ENCODE assay signal across 8 cellular contexts in the genomic region with DNA sequence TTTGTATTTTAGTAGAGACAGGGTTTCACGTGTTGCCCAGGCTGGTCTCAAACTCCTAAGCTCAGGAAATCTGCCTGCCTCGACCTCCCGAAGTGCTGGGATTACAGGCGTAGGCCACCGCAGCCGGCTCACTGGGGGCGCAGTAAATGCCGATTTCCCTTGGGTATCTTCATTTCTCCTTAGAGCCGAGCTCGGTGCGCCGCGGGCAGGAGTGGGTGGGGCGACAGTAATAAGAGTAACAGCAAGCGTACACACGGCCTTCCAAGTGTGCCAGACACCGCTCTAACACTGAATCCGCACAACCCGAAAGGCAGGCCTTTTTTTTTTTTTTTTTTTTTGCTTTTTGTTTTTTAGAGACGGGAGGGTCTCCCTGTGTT. TPM values are rescaled to one million over a fixed set of nuclear protein-coding genes. Genes with fewer than 3 reads are reported as not detected.
DNase-seq lines count a peak whose midpoint lies in the region; ATAC-seq, FAIRE-seq and TF ChIP-seq lines count a peak whose summit lies in the region.

No MANE protein-coding gene starts in this region.

- peak; percentile 31 for ATAC-seq in GM18909 (IDR thresholded peaks at IDR 0.05; ENCODE audit: poor library complexity, unreplicated experiment)
- ATAC-seq in HG03521 (IDR thresholded peaks at IDR 0.05; ENCODE audit: unreplicated experiment) = peak; percentile 23
- ATAC-seq in GM12878 = peak; percentile 60

- peak overlapping the region; percentile 100 for H2AFZ ChIP-seq in GM12878 (ENCODE audit: control insufficient read depth, low read depth, low read length)

- RAD21 ChIA-PET in GM12878 (lab: Charles Lee; ENCODE audit: unreplicated experiment) = interaction anchor here (0.6 to 4.9 kb wide), 13 partner anchors 9 to 475 kb away, joined by 3 to 40 read pairs (median 4); no protein-coding TSS in a partner anchor

- no peak for TF ChIP-seq RAD21 in GM12878 (IDR thresholded peaks at IDR 0.05; ENCODE audit: insufficient read depth, low read depth, low read length)

- peak overlapping the region; percentile 92 for H3K27ac ChIP-seq in GM12878 (ENCODE audit: control insufficient read depth, insufficient read depth)

- H3K4me1 Mint-ChIP-seq in T-helper 1 cell treated with Interleukin-12 subunit alpha and Interleukin-12 subunit beta and Interleukin-4 antibody, amounts not matched to agents 30 μg/mL and 1 μg/mL, for 36 hours (ENCODE audit: low read depth) = peaks cover 43% of the 10 kb centered on the region

- TSS peak; percentile 99 for BruUV-seq in GM12878 (replicated peaks; lab: Mats Ljungman, UMichigan)

- H4K20me1 ChIP-seq in GM12878 (ENCODE audit: control insufficient read depth, insufficient read depth) = no peaks in the 10 kb centered on the region

- DNase-seq in ACHN (peak; percentile 40), GM12878 (ENCODE audit: low read depth, low spot score) (no peak), iPS-NIHi11 (ENCODE audit: low spot score) (peak; percentile 48), iPS-NIHi7 (ENCODE audit: extremely low spot score) (no peak)
- peak; percentile 69 for DNase-seq in stimulated activated CD4-positive, alpha-beta T cell treated with anti-CD3 and anti-CD28 coated beads, Interleukin-4, amount 100 ng/mL, for 1 hour

- no peak for FAIRE-seq in GM12878 (lab: Jason Lieb, UNC)

- peak overlapping the region; percentile 92 for H3K4me3 Mint-ChIP-seq in T-helper 1 cell treated with Interleukin-12 subunit alpha and Interleukin-12 subunit beta and Interleukin-4 antibody, amounts not matched to agents 30 μg/mL and 1 μg/mL, for 36 hours

- H3K4me2 ChIP-seq in GM12878 (ENCODE audit: control insufficient read depth, insufficient read depth) = peak overlapping the region; percentile 89

- H3K9me3 Mint-ChIP-seq in T-helper 1 cell treated with Interleukin-12 subunit alpha and Interleukin-12 subunit beta and Interleukin-4 antibody, amounts not matched to agents 30 μg/mL and 1 μg/mL, for 36 hours = no peaks in the 10 kb centered on the region

- peak overlapping the region; percentile 81 for H3K4me3 ChIP-seq in GM12878

- POLR2A ChIA-PET in GM12878 (lab: Charles Lee) = interaction anchor here (0.6 to 4.4 kb wide), 9 partner anchors 9 to 826 kb away, joined by 3 to 28 read pairs (median 4); partner anchors contain the start of gene ATF4

- SMC1A ChIA-PET in GM12878 (lab: Charles Lee; ENCODE audit: uncharacterized antibody, unreplicated experiment) = interaction anchor here (0.9 to 5.3 kb wide), 11 partner anchors 11 to 437 kb away, joined by 3 to 67 read pairs (median 5); partner anchors contain the start of gene TNRC6B

- H3K9ac ChIP-seq in GM12878 (ENCODE audit: control insufficient read depth, insufficient read depth, low read length) = peak overlapping the region; percentile 92

- under 1% methylated on average over 20 of the region's 20 CpGs for WGBS in GM12878 (ENCODE audit: insufficient coverage, insufficient replicate concordance, low lambda C conversion rate, missing lambda C conversion rate)

- no peaks in the 10 kb centered on the region for H3K27me3 Mint-ChIP-seq in T-helper 1 cell treated with Interleukin-12 subunit alpha and Interleukin-12 subunit beta and Interleukin-4 antibody, amounts not matched to agents 30 μg/mL and 1 μg/mL, for 36 hours (ENCODE audit: low read depth)

- H3K36me3 ChIP-seq in GM12878 (ENCODE audit: control insufficient read depth in 2 of 2, insufficient read depth in 2 of 2, low read length in 1 of 2) = peaks cover 0 to 12% of the 10 kb centered on the region in 2 experiments; a peak in 2 of 4 replicates

- no peak for TF ChIP-seq CTCF in GM12878 (IDR thresholded peaks at IDR 0.05 in 2 of 3, conservative IDR thresholded peaks at IDR 0.05 in 1 of 3; ENCODE audit: control insufficient read depth in 2 of 3, extremely low read depth in 1 of 3, insufficient read depth in 1 of 3, low read depth in 3 of 3, low read length in 3 of 3)

- intact Hi-C loops in GM12878 (cut with micrococcal nuclease; ENCODE audit: unreplicated experiment) = loop anchor here (1.0 to 10.0 kb wide), 4 partner anchors 43 to 813 kb away; partner anchors contain the start of gene RPS19BP1

- peak overlapping the region; percentile 94 for H3K27ac Mint-ChIP-seq in T-helper 1 cell treated with Interleukin-12 subunit alpha and Interleukin-12 subunit beta and Interleukin-4 antibody, amounts not matched to agents 30 μg/mL and 1 μg/mL, for 36 hours

- H3K9me3 ChIP-seq in GM12878 (replicated peaks; ENCODE audit: control insufficient read depth, insufficient read depth, low read length) = no peaks in the 10 kb centered on the region

- CTCF ChIA-PET in GM12878 (lab: Yijun Ruan, JAX) = interaction anchor here (0.6 to 4.6 kb wide), 9 partner anchors 10 to 321 kb away, joined by 3 to 68 read pairs (median 26); no protein-coding TSS in a partner anchor

- TF ChIP-seq EP300 in GM12878 (IDR thresholded peaks at IDR 0.05; ENCODE audit: borderline replicate concordance in 1 of 2, control insufficient read depth in 1 of 2, low read depth in 2 of 2, low read length in 2 of 2) = no peak

- H3K27me3 ChIP-seq in GM12878 (replicated peaks in 1 of 2; ENCODE audit: control insufficient read depth in 2 of 2, insufficient read depth in 2 of 2, low read length in 1 of 2) = no peaks in the 10 kb centered on the region

- peaks cover 22% of the 10 kb centered on the region for H3K36me3 Mint-ChIP-seq in T-helper 1 cell treated with Interleukin-12 subunit alpha and Interleukin-12 subunit beta and Interleukin-4 antibody, amounts not matched to agents 30 μg/mL and 1 μg/mL, for 36 hours (ENCODE audit: low read depth)

- in situ Hi-C loops in ACHN (cut with HindIII; ENCODE audit: low pct_ligation_motif_present, low pct_unique_long_range_greater_than_20kb, low sequenced_read_pairs) (no loop called here), GM12878 (cut with MboI) (loop anchor here (5.0 kb wide), 2 partner anchors 298 to 808 kb away; no protein-coding TSS in a partner anchor)

- 0 out of 2 replicates have a peak, but pooled peaks cover 3% of the 10 kb centered on the region for H3K4me1 ChIP-seq in GM12878 (ENCODE audit: control insufficient read depth, insufficient read depth, low read length)

- no peak for TF ChIP-seq POLR2A in GM12878 (IDR thresholded peaks at IDR 0.05; ENCODE audit: low read depth, low read length)

- peaks cover 41% of the 10 kb centered on the region for H3K79me2 ChIP-seq in GM12878 (ENCODE audit: control insufficient read depth, insufficient read depth, low read length)

TF ChIP-seq in GM12878, 131 proteins besides CTCF, POLR2A, EP300 and RAD21:
- TF ChIP-seq TCF3 (IDR thresholded peaks at IDR 0.05; ENCODE audit: borderline replicate concordance, insufficient read depth, low read depth, low read length) = no peak
- TF ChIP-seq POU2F2 (IDR thresholded peaks at IDR 0.05; ENCODE audit: borderline replicate concordance, low read depth, low read length) = no peak
- no peak for TF ChIP-seq TAF1 (IDR thresholded peaks at IDR 0.05; ENCODE audit: borderline replicate concordance, low read depth, low read length)
- TF ChIP-seq MEF2B (IDR thresholded peaks at IDR 0.05; ENCODE audit: partially characterized antibody, poor library complexity, severe bottlenecking) = peak; percentile 10

RNA-seq across cellular contexts. Expression of gene ADSL, which starts 0.5 kb away (rescaled TPM):
- 97.8 and 105 TPM in 2 replicates for total RNA-seq in GM12878 (2013; cell fraction: nucleolus; rRNA removed)
- total RNA-seq in GM12878 (2014; rRNA removed) (141 and 144 TPM in 2 replicates), GM12878 (2014; rRNA removed; fragmentation: Illumina TruSeq; extraction: Trizol) (124 and 126 TPM in 2 replicates), GM12878 (2021) (132 and 133 TPM in 2 replicates)
- polyA plus RNA-seq in GM12878 (2011; ENCODE audit: low read depth) = 75.9 TPM
- polyA plus RNA-seq in GM12878 (2011; rRNA removed) (126 and 139 TPM in 2 replicates), GM12878 (2014; fragmentation: Illumina TruSeq; extraction: Trizol) (127 and 132 TPM in 2 replicates), GM12878 (2014; fragmentation: Nextera tagmentation; extraction: Ambion mirVana) (100 to 1,000 TPM; 230 to 313 TPM), GM12878 (2014; rRNA removed) (128 and 144 TPM in 2 replicates), GM12878 (2016; fragmentation: Nextera tagmentation; extraction: Ambion mirVana) (100 to 1,000 TPM; 182 to 192 TPM)
- polyA plus RNA-seq in GM12878 (2011; cell fraction: cytosol; rRNA removed) = 143 and 151 TPM in 2 replicates
- 104 TPM in 2 replicates for polyA plus RNA-seq in GM12878 (2011; cell fraction: nucleus; rRNA removed)
- 79.8 and 95.5 TPM in 2 replicates for polyA plus RNA-seq in GM12878 (2012)
- polyA minus RNA-seq in GM12878 (2011; rRNA and poly(A)+ RNA removed) = 163 and 188 TPM in 2 replicates
- 27.4 and 42.8 TPM in 2 replicates for polyA minus RNA-seq in GM12878 (2011; cell fraction: cytosol; rRNA and poly(A)+ RNA removed)
- 28.3 and 41.4 TPM in 2 replicates for polyA minus RNA-seq in GM12878 (2011; cell fraction: nucleus; rRNA and poly(A)+ RNA removed)

RNA-seq across cellular contexts. Expression of gene SGSM3, which starts 24.6 kb away (rescaled TPM):
- total RNA-seq in GM12878 (2013; cell fraction: nucleolus; rRNA removed) = 91.8 and 98.1 TPM in 2 replicates
- total RNA-seq in GM12878 (2014; rRNA removed) (54.2 and 55.3 TPM in 2 replicates), GM12878 (2014; rRNA removed; fragmentation: Illumina TruSeq; extraction: Trizol) (20.6 and 23.6 TPM in 2 replicates), GM12878 (2021) (68.9 and 72.9 TPM in 2 replicates)
- polyA plus RNA-seq in GM12878 (2011; ENCODE audit: low read depth) = 31.9 TPM
- polyA plus RNA-seq in GM12878 (2011; rRNA removed) (21.2 and 38.4 TPM in 2 replicates), GM12878 (2014; fragmentation: Illumina TruSeq; extraction: Trizol) (5.9 and 18.4 TPM in 2 replicates), GM12878 (2014; fragmentation: Nextera tagmentation; extraction: Ambion mirVana) (1 to 10 TPM; 1.9 to 7.4 TPM), GM12878 (2014; rRNA removed) (90.0 and 95.6 TPM in 2 replicates), GM12878 (2016; fragmentation: Nextera tagmentation; extraction: Ambion mirVana) (10 to 100 TPM; 61.7 to 65.4 TPM)
- polyA plus RNA-seq in GM12878 (2011; cell fraction: cytosol; rRNA removed) = 35.1 and 59.7 TPM in 2 replicates
- polyA plus RNA-seq in GM12878 (2011; cell fraction: nucleus; rRNA removed) = 531 and 554 TPM in 2 replicates
- polyA plus RNA-seq in GM12878 (2012) = 61.2 and 72.9 TPM in 2 replicates
- 16.1 and 27.2 TPM in 2 replicates for polyA minus RNA-seq in GM12878 (2011; rRNA and poly(A)+ RNA removed)
- 11.9 and 13.0 TPM in 2 replicates for polyA minus RNA-seq in GM12878 (2011; cell fraction: cytosol; rRNA and poly(A)+ RNA removed)
- 49.9 and 64.8 TPM in 2 replicates for polyA minus RNA-seq in GM12878 (2011; cell fraction: nucleus; rRNA and poly(A)+ RNA removed)

Comparison
In these comparisons a context has a peak if more than half of its experiments do, and no peak if none do; other contexts are left out.
1. DNase-seq: peak in ACHN (single experiment), iPS-NIHi11 (single experiment) and stimulated activated CD4-positive, alpha-beta T cell treated with anti-CD3 and anti-CD28 coated beads, Interleukin-4, amount 100 ng/mL, for 1 hour (single experiment); none in GM12878 (single experiment) and iPS-NIHi7 (single experiment).
2. Peak in every context shown above with its lines, with median percentiles within 50 percentile points of each other: ATAC-seq.